1 cellular context compared by ENCODE assay signal in the genomic region with DNA sequence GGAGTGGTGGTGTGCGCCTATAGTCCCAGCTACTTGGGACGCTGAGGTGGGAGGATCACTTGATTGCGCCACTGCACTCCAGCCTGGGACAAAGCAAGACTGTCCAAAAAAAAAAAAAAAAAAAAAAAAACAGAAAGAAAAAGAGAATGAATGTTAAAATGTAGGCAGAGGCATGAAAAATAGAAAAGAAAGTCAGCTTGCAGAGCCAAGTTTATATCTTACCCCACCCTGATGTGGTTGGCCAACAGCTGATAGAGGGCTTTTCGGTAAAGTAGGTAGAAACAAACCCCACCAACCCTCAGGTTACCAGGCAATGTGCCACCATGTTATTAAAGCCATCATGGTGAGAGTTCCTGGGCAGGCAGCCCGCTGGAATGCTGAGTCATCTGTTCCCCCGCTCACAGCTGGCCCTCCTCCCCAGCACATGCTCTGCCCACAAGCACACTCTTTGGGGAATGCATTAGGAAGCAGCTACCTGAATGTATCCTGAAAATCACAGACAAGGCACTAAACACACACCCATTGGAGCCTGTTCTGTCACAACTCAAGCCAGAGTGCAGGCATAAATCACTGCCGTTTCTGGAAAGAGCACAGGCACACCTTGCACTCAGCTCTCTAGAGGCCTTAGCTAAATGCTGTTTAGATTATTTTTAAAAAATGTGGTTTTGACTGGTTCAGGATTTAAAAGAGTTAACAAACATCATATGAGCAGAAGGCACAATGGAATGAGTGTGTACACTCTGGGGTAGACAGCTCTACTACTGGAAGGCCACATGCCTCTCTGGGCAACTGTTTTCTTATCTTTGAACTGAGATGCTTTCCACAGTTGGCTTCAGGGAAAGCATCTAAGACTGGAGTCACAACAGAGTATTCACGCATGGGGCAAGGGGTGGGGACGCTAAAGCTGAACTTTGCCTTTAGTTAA.
TF ChIP-seq lines count a peak whose summit lies in the region.

No MANE protein-coding gene starts in this region.

TF ChIP-seq in HepG2, 621 proteins besides CTCF, POLR2A, EP300 and RAD21 (continued from another document and continues in another):
- no peak for TF ChIP-seq ZNF318 (CRISPR knock-in tag; IDR thresholded peaks at IDR 0.05)
- TF ChIP-seq ZNF547 (CRISPR knock-in tag; IDR thresholded peaks at IDR 0.05): peak; percentile 88
- TF ChIP-seq GTF3A (CRISPR knock-in tag; conservative IDR thresholded peaks at IDR 0.05): no peak
- TF ChIP-seq ARNTL (CRISPR knock-in tag; IDR thresholded peaks at IDR 0.05): peak; percentile 80
- TF ChIP-seq ZBTB39 (CRISPR knock-in tag; IDR thresholded peaks at IDR 0.05): 0 out of 2 replicates have a peak, but pooled peaks have one; percentile 72
- TF ChIP-seq, protein P1, sequence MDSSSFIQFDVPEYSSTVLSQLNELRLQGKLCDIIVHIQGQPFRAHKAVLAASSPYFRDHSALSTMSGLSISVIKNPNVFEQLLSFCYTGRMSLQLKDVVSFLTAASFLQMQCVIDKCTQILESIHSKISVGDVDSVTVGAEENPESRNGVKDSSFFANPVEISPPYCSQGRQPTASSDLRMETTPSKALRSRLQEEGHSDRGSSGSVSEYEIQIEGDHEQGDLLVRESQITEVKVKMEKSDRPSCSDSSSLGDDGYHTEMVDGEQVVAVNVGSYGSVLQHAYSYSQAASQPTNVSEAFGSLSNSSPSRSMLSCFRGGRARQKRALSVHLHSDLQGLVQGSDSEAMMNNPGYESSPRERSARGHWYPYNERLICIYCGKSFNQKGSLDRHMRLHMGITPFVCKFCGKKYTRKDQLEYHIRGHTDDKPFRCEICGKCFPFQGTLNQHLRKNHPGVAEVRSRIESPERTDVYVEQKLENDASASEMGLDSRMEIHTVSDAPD (CRISPR knock-in tag; IDR thresholded peaks at IDR 0.05): peak; percentile 65
- peak; percentile 78 for TF ChIP-seq JUND (CRISPR knock-in tag; IDR thresholded peaks at IDR 0.05)
- TF ChIP-seq MAF1 (CRISPR knock-in tag; IDR thresholded peaks at IDR 0.05; ENCODE audit: borderline replicate concordance): no peak
- TF ChIP-seq ZBTB21 (CRISPR knock-in tag; IDR thresholded peaks at IDR 0.05): no peak
- TF ChIP-seq BRD4 (CRISPR knock-in tag; IDR thresholded peaks at IDR 0.05): no peak
- TF ChIP-seq NR2F6 (IDR thresholded peaks at IDR 0.05): peak; percentile 23; the same call in 1 of the 2 replicates
- TF ChIP-seq NR2F6 (CRISPR knock-in tag; IDR thresholded peaks at IDR 0.05): peak; percentile 75
- no peak for TF ChIP-seq JDP2 (CRISPR knock-in tag; IDR thresholded peaks at IDR 0.05; ENCODE audit: borderline replicate concordance)
- TF ChIP-seq ZNF816 (CRISPR knock-in tag; IDR thresholded peaks at IDR 0.05; ENCODE audit: borderline replicate concordance): no peak
- TF ChIP-seq PCBP2 (optimal IDR thresholded peaks at IDR 0.05; ENCODE audit: low read depth, low read length, poor library complexity, severe bottlenecking): no peak
- TF ChIP-seq KDM2A (CRISPR knock-in tag; IDR thresholded peaks at IDR 0.05; ENCODE audit: borderline replicate concordance, low read depth): peak; percentile 70; the same call in 1 of the 2 replicates
- peak; percentile 65; the same call in 1 of the 2 replicates for TF ChIP-seq SPEN (CRISPR knock-in tag; IDR thresholded peaks at IDR 0.05; ENCODE audit: low read depth)
- TF ChIP-seq ZNF343 (CRISPR knock-in tag; IDR thresholded peaks at IDR 0.05): no peak
- no peak for TF ChIP-seq SOX6 (IDR thresholded peaks at IDR 0.05)
- peak; percentile 57 for TF ChIP-seq SOX6 (CRISPR knock-in tag; IDR thresholded peaks at IDR 0.05)
- TF ChIP-seq CBX2 (IDR thresholded peaks at IDR 0.05; ENCODE audit: low read depth, low read length): no peak
- TF ChIP-seq CBX2 (CRISPR knock-in tag; IDR thresholded peaks at IDR 0.05; ENCODE audit: low read depth): no peak
- TF ChIP-seq ARNT (IDR thresholded peaks at IDR 0.05): no peak
- TF ChIP-seq, protein P2, sequence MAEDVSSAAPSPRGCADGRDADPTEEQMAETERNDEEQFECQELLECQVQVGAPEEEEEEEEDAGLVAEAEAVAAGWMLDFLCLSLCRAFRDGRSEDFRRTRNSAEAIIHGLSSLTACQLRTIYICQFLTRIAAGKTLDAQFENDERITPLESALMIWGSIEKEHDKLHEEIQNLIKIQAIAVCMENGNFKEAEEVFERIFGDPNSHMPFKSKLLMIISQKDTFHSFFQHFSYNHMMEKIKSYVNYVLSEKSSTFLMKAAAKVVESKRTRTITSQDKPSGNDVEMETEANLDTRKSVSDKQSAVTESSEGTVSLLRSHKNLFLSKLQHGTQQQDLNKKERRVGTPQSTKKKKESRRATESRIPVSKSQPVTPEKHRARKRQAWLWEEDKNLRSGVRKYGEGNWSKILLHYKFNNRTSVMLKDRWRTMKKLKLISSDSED (CRISPR knock-in tag; IDR thresholded peaks at IDR 0.05): no peak
- TF ChIP-seq SOX5 (CRISPR knock-in tag; IDR thresholded peaks at IDR 0.05; ENCODE audit: borderline replicate concordance): peak; percentile 47
- no peak for TF ChIP-seq MTA3 (CRISPR knock-in tag; IDR thresholded peaks at IDR 0.05)
- TF ChIP-seq FOXK2 (IDR thresholded peaks at IDR 0.05): no peak
- no peak for TF ChIP-seq NCOA1 (CRISPR knock-in tag; IDR thresholded peaks at IDR 0.05)
- TF ChIP-seq, protein P3, sequence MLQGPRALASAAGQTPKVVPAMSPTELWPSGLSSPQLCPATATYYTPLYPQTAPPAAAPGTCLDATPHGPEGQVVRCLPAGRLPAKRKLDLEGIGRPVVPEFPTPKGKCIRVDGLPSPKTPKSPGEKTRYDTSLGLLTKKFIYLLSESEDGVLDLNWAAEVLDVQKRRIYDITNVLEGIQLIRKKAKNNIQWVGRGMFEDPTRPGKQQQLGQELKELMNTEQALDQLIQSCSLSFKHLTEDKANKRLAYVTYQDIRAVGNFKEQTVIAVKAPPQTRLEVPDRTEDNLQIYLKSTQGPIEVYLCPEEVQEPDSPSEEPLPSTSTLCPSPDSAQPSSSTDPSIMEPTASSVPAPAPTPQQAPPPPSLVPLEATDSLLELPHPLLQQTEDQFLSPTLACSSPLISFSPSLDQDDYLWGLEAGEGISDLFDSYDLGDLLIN (CRISPR knock-in tag; IDR thresholded peaks at IDR 0.05; ENCODE audit: borderline replicate concordance): no peak
- TF ChIP-seq KDM4B (CRISPR knock-in tag; IDR thresholded peaks at IDR 0.05): peak; percentile 39; the same call in 1 of the 2 replicates
- TF ChIP-seq DNMT1 (CRISPR knock-in tag; IDR thresholded peaks at IDR 0.05): no peak
- TF ChIP-seq ZNF274 (CRISPR knock-in tag; IDR thresholded peaks at IDR 0.05): peak; percentile 73; the same call in 1 of the 2 replicates
- TF ChIP-seq, protein P4, sequence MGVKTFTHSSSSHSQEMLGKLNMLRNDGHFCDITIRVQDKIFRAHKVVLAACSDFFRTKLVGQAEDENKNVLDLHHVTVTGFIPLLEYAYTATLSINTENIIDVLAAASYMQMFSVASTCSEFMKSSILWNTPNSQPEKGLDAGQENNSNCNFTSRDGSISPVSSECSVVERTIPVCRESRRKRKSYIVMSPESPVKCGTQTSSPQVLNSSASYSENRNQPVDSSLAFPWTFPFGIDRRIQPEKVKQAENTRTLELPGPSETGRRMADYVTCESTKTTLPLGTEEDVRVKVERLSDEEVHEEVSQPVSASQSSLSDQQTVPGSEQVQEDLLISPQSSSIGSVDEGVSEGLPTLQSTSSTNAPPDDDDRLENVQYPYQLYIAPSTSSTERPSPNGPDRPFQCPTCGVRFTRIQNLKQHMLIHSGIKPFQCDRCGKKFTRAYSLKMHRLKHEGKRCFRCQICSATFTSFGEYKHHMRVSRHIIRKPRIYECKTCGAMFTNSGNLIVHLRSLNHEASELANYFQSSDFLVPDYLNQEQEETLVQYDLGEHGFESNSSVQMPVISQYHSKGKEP (CRISPR knock-in tag; IDR thresholded peaks at IDR 0.05): 0 out of 2 replicates have a peak, but pooled peaks have one; percentile 10
- TF ChIP-seq FOXO1 (CRISPR knock-in tag; IDR thresholded peaks at IDR 0.05): peak; percentile 52
- TF ChIP-seq ATM (IDR thresholded peaks at IDR 0.05; ENCODE audit: borderline replicate concordance): no peak
- TF ChIP-seq ZBTB7B (CRISPR knock-in tag; IDR thresholded peaks at IDR 0.05): peak; percentile 22; the same call in 1 of the 2 replicates
- TF ChIP-seq ZNF501 (CRISPR knock-in tag; IDR thresholded peaks at IDR 0.05): peak; percentile 77; the same call in 1 of the 2 replicates
- no peak for TF ChIP-seq ZNF382 (CRISPR knock-in tag; IDR thresholded peaks at IDR 0.05; ENCODE audit: borderline replicate concordance)
- no peak for TF ChIP-seq DR1 (CRISPR knock-in tag; IDR thresholded peaks at IDR 0.05)
- no peak; the same call in 1 of the 2 replicates for TF ChIP-seq THRA (CRISPR knock-in tag; IDR thresholded peaks at IDR 0.05; ENCODE audit: borderline replicate concordance)
